In genomic region chr16:84566580-84567244, GRCh38 we compare ENCODE assay signal across 21 cellular contexts. TPM values are rescaled to one million over a fixed set of nuclear protein-coding genes. Genes with fewer than 3 reads are reported as not detected.
DNase-seq lines count a peak whose midpoint lies in the region; ATAC-seq and TF ChIP-seq lines count a peak whose summit lies in the region.
"Had no signal": no experiment of that assay in that cellular context is flagged by ENCODE, and none has a peak within 500 bp of the region (broad histone marks: within the 10 kb centered on the region; RNA-seq: fewer than 3 reads in every experiment).

No MANE protein-coding gene starts in this region.

- H3K9ac ChIP-seq in HUES48 (ENCODE audit: low read depth, low read length): no peak overlapping the region
- H3K9ac ChIP-seq in neuronal stem cell (ENCODE audit: low read depth, low read length, poor library complexity): no peak overlapping the region

- no peak overlapping the region for H3K4me2 ChIP-seq in neuronal stem cell (ENCODE audit: insufficient read depth, low read length, poor library complexity, severe bottlenecking)

- no CpG with 5 or more reads among the region's 20 CpGs for WGBS in neuronal stem cell (ENCODE audit: extremely low coverage in 2 of 2, insufficient read length in 2 of 2, insufficient replicate concordance in 1 of 2), 2 donors

- no peak overlapping the region for H2BK12ac ChIP-seq in neuronal stem cell (ENCODE audit: low read length)

- no peak overlapping the region for H4K8ac ChIP-seq in neuronal stem cell (ENCODE audit: low read depth, low read length)

- H2BK15ac ChIP-seq in neuronal stem cell (ENCODE audit: low read length): no peak overlapping the region

- no peak for ATAC-seq in effector memory CD8-positive, alpha-beta T cell (replicated peaks)
- ATAC-seq in CD8-positive, alpha-beta T cell: no peak
- ATAC-seq: sciatic nerve had no signal

- H3K4me3 Mint-ChIP-seq in CD8-positive, alpha-beta memory T cell: no peak overlapping the region
- H3K4me3 Mint-ChIP-seq in effector memory CD8-positive, alpha-beta T cell: no peak overlapping the region
- no peak overlapping the region for H3K4me3 Mint-ChIP-seq in CD8-positive, alpha-beta T cell
- no peak overlapping the region for H3K4me3 Mint-ChIP-seq in MCF 10A (ENCODE audit: unreplicated experiment)
- H3K4me3 Mint-ChIP-seq: stimulated activated naive CD8-positive, alpha-beta T cell treated with anti-CD3 and anti-CD28 coated beads, Interleukin-15, Interleukin-2, amounts not matched to agents 100 ng/mL and 50 ng/mL, for 24 hours had no signal

- no peak overlapping the region for H2AK5ac ChIP-seq in neuronal stem cell (ENCODE audit: low read depth, low read length)

- POLR2A ChIA-PET in CD8-positive, alpha-beta memory T cell (lab: Charles Lee): no interaction called here
- POLR2A ChIA-PET in CD8-positive, alpha-beta T cell (lab: Charles Lee): interaction anchor here (1.0 to 1.3 kb wide), 2 partner anchors 10 to 19 kb away, joined by 3 read pairs; no protein-coding TSS in a partner anchor
- POLR2A ChIA-PET in MCF 10A (lab: Yijun Ruan, JAX) (no interaction called here), RWPE1 (lab: Yijun Ruan, JAX; ENCODE audit: low non-redundant PET) (no interaction called here)

- DNase-seq in CD8-positive, alpha-beta memory T cell: no peak
- no peak for DNase-seq in effector memory CD8-positive, alpha-beta T cell
- DNase-seq in neuronal stem cell (ENCODE audit: low spot score): no peak
- DNase-seq in CD8-positive, alpha-beta T cell: no peak
- DNase-seq in MCF 10A (ENCODE audit: unreplicated experiment): no peak
- no peak for DNase-seq in RWPE1 (ENCODE audit: low spot score)
- DNase-seq: activated CD8-positive, alpha-beta memory T cell treated with anti-CD3 and anti-CD28 coated beads for 24 hours; cerebellar nuclear complex; DMS 273 treated with DMSO at 0.1 percent for 48 hours; effector CD4-positive, alpha-beta T cell; left ventricle myocardium inferior; NCI-H2107; NCI-H526; ovary; SHP77; transverse colon; WERI-Rb-1 had no signal

- H3K9me3 ChIP-seq in CD8-positive, alpha-beta memory T cell (ENCODE audit: low read length): no peaks in the 10 kb centered on the region
- H3K9me3 ChIP-seq in HUES48 (ENCODE audit: control insufficient read depth, insufficient read depth, low read length) (no peaks in the 10 kb centered on the region), neuronal stem cell (replicated peaks in 1 of 2; ENCODE audit: control insufficient read depth in 2 of 2, insufficient read depth in 1 of 2, low read depth in 1 of 2, low read length in 2 of 2) (peaks cover 7 to 24% of the 10 kb centered on the region in 2 donors)
- H3K9me3 ChIP-seq in CD8-positive, alpha-beta T cell (ENCODE audit: low read length): no peaks in the 10 kb centered on the region
- H3K9me3 ChIP-seq: ovary had no signal

- peaks cover 21 to 52% (median 48%) of the 10 kb centered on the region in 3 donors for H3K4me1 Mint-ChIP-seq in CD8-positive, alpha-beta memory T cell
- peaks cover 9 to 15% of the 10 kb centered on the region in 2 donors for H3K4me1 Mint-ChIP-seq in effector memory CD8-positive, alpha-beta T cell (ENCODE audit: low read depth in 2 of 2)
- H3K4me1 Mint-ChIP-seq in CD8-positive, alpha-beta T cell (ENCODE audit: low read depth): peaks cover 26% of the 10 kb centered on the region
- H3K4me1 Mint-ChIP-seq in MCF 10A (ENCODE audit: insufficient read depth, unreplicated experiment): no peaks in the 10 kb centered on the region

- CTCF ChIA-PET in CD8-positive, alpha-beta memory T cell (lab: Charles Lee): interaction anchor here (1.3 to 4.8 kb wide), 2 partner anchors 12 to 59 kb away, joined by 4 to 20 read pairs; no protein-coding TSS in a partner anchor
- CTCF ChIA-PET in CD8-positive, alpha-beta T cell (lab: Charles Lee): interaction anchor here (0.9 to 1.5 kb wide), 3 partner anchors 18 to 159 kb away, joined by 3 read pairs; no protein-coding TSS in a partner anchor
- CTCF ChIA-PET in MCF 10A (lab: Yijun Ruan, JAX) (interaction anchor here (0.7 to 1.7 kb wide), 2 partner anchors 56 to 332 kb away, joined by 3 to 4 read pairs; no protein-coding TSS in a partner anchor), RWPE1 (lab: Yijun Ruan, JAX) (interaction anchor here (0.6 kb wide), 1 partner anchor 176 kb away, joined by 6 read pairs; no protein-coding TSS in a partner anchor)

- peak overlapping the region in 5 of 8 donors; percentile 40 to 70 (median 58) for H3K27ac Mint-ChIP-seq in CD8-positive, alpha-beta memory T cell
- H3K27ac Mint-ChIP-seq in effector memory CD8-positive, alpha-beta T cell: peak overlapping the region; percentile 5 to 46
- no peak overlapping the region for H3K27ac Mint-ChIP-seq in CD8-positive, alpha-beta T cell
- no peak overlapping the region for H3K27ac Mint-ChIP-seq in MCF 10A (ENCODE audit: low read depth, unreplicated experiment)

- intact Hi-C loops in CD8-positive, alpha-beta T cell (cut with DNase I, micrococcal nuclease): no loop called here
- intact Hi-C loops in MCF 10A (cut with micrococcal nuclease): no loop called here

- H4K91ac ChIP-seq in neuronal stem cell (ENCODE audit: low read depth, low read length, poor library complexity): no peak overlapping the region

- no peaks in the 10 kb centered on the region for H3K27me3 ChIP-seq in CD8-positive, alpha-beta memory T cell (ENCODE audit: insufficient read depth, low read length, poor library complexity, severe bottlenecking)
- H3K27me3 ChIP-seq in HUES48 (ENCODE audit: control insufficient read depth, insufficient read depth, low read length): no peaks in the 10 kb centered on the region
- no peaks in the 10 kb centered on the region for H3K27me3 ChIP-seq in neuronal stem cell (ENCODE audit: control insufficient read depth in 3 of 3, insufficient read depth in 3 of 3, low read depth in 1 of 3, low read length in 3 of 3)
- H3K27me3 ChIP-seq in CD8-positive, alpha-beta T cell (ENCODE audit: insufficient read depth, low read length): no peaks in the 10 kb centered on the region
- H3K27me3 ChIP-seq: esophagus muscularis mucosa, ovary, transverse colon had no signal

- no peaks in the 10 kb centered on the region for H3K4me1 ChIP-seq in CD8-positive, alpha-beta memory T cell (ENCODE audit: insufficient read depth, low read length)
- H3K4me1 ChIP-seq in HUES48 (ENCODE audit: control insufficient read depth, insufficient read depth, low read length) (peaks cover 16% of the 10 kb centered on the region), neuronal stem cell (ENCODE audit: control insufficient read depth in 2 of 2, insufficient read depth in 1 of 2, low read depth in 1 of 2, low read length in 2 of 2) (peaks cover 3 to 7% of the 10 kb centered on the region in 2 donors)
- no peaks in the 10 kb centered on the region for H3K4me1 ChIP-seq in CD8-positive, alpha-beta T cell (ENCODE audit: insufficient read depth, low read length)
- H3K4me1 ChIP-seq: esophagus muscularis mucosa had no signal

- H3K4ac ChIP-seq in neuronal stem cell (ENCODE audit: low read length): no peak overlapping the region

- peak overlapping the region; percentile 15 for H3K18ac ChIP-seq in neuronal stem cell (ENCODE audit: low read length)

- H3K23ac ChIP-seq in neuronal stem cell (ENCODE audit: low read depth, low read length, poor library complexity): no peak overlapping the region

- H3K4me3 ChIP-seq in CD8-positive, alpha-beta memory T cell (ENCODE audit: low read length): no peak overlapping the region
- no peak overlapping the region for H3K4me3 ChIP-seq in HUES48 (ENCODE audit: low read depth, low read length)
- H3K4me3 ChIP-seq in neuronal stem cell (ENCODE audit: low read length in 2 of 2): no peak overlapping the region
- no peak overlapping the region for H3K4me3 ChIP-seq in CD8-positive, alpha-beta T cell (ENCODE audit: low read depth, low read length)
- H3K4me3 ChIP-seq: esophagus muscularis mucosa, left ventricle myocardium inferior, ovary, transverse colon had no signal

- no peak overlapping the region for H3K27ac ChIP-seq in CD8-positive, alpha-beta memory T cell (ENCODE audit: low read depth, low read length)
- H3K27ac ChIP-seq in HUES48 (ENCODE audit: low read depth, low read length) (peak overlapping the region; percentile 63), neuronal stem cell (replicated peaks; ENCODE audit: low read length) (no peak overlapping the region), RWPE1 (no peak overlapping the region)
- H3K27ac ChIP-seq in CD8-positive, alpha-beta T cell (ENCODE audit: low read depth, low read length): no peak overlapping the region
- H3K27ac ChIP-seq: esophagus muscularis mucosa, left ventricle myocardium inferior, ovary, WERI-Rb-1 had no signal

- no peak overlapping the region for H3K14ac ChIP-seq in neuronal stem cell (ENCODE audit: low read length)

- H3K27me3 Mint-ChIP-seq in CD8-positive, alpha-beta memory T cell: peaks cover 0 to 2% of the 10 kb centered on the region in 2 donors
- H3K27me3 Mint-ChIP-seq in effector memory CD8-positive, alpha-beta T cell: no peaks in the 10 kb centered on the region
- H3K27me3 Mint-ChIP-seq in CD8-positive, alpha-beta T cell (ENCODE audit: low read depth): no peaks in the 10 kb centered on the region
- H3K27me3 Mint-ChIP-seq in MCF 10A (ENCODE audit: insufficient read depth, unreplicated experiment): no peaks in the 10 kb centered on the region
- H3K27me3 Mint-ChIP-seq: stimulated activated naive CD8-positive, alpha-beta T cell treated with anti-CD3 and anti-CD28 coated beads, Interleukin-15, Interleukin-2, amounts not matched to agents 100 ng/mL and 50 ng/mL, for 24 hours had no signal

- H2BK5ac ChIP-seq in neuronal stem cell (ENCODE audit: low read length): no peak overlapping the region

- no peak overlapping the region for H2AFZ ChIP-seq in neuronal stem cell (ENCODE audit: low read length)

- BruUV-seq in MCF 10A (replicated peaks; lab: Mats Ljungman, UMichigan): no TSS peak

- no peak for TF ChIP-seq CTCF in CD8-positive, alpha-beta T cell (IDR thresholded peaks at IDR 0.05)
- TF ChIP-seq CTCF in MCF 10A (IDR thresholded peaks at IDR 0.05; ENCODE audit: unreplicated experiment) (no peak), RWPE1 (conservative IDR thresholded peaks at IDR 0.05; ENCODE audit: low read depth) (no peak)

- peaks cover 33% of the 10 kb centered on the region for H3K36me3 ChIP-seq in CD8-positive, alpha-beta memory T cell (ENCODE audit: insufficient read depth, low read length)
- H3K36me3 ChIP-seq in HUES48 (ENCODE audit: control insufficient read depth, insufficient read depth, low read length) (peaks cover 13% of the 10 kb centered on the region), neuronal stem cell (replicated peaks in 1 of 2; ENCODE audit: control insufficient read depth in 2 of 2, insufficient read depth in 2 of 2, low read length in 2 of 2) (peaks cover 26 to 100% of the 10 kb centered on the region in 2 donors)
- H3K36me3 ChIP-seq in CD8-positive, alpha-beta T cell (ENCODE audit: insufficient read depth, low read length): peaks cover 28% of the 10 kb centered on the region
- H3K36me3 ChIP-seq: left ventricle myocardium inferior, ovary, transverse colon, WERI-Rb-1 had no signal

- H3K79me1 ChIP-seq in neuronal stem cell (ENCODE audit: low read depth, low read length): peaks cover 6% of the 10 kb centered on the region

- H3K36me3 Mint-ChIP-seq in CD8-positive, alpha-beta memory T cell: peaks cover 25 to 85% (median 26%) of the 10 kb centered on the region in 3 donors
- H3K36me3 Mint-ChIP-seq in effector memory CD8-positive, alpha-beta T cell (ENCODE audit: insufficient read depth): peaks cover 42% of the 10 kb centered on the region
- peaks cover 80% of the 10 kb centered on the region for H3K36me3 Mint-ChIP-seq in CD8-positive, alpha-beta T cell
- H3K36me3 Mint-ChIP-seq in MCF 10A (ENCODE audit: insufficient read depth, unreplicated experiment): peaks cover 39% of the 10 kb centered on the region

- H2BK120ac ChIP-seq in neuronal stem cell (ENCODE audit: low read depth, low read length): no peak overlapping the region

- H3K9me3 Mint-ChIP-seq in CD8-positive, alpha-beta memory T cell: peaks cover 0 to 7% (median 5%) of the 10 kb centered on the region in 5 donors
- no peaks in the 10 kb centered on the region for H3K9me3 Mint-ChIP-seq in effector memory CD8-positive, alpha-beta T cell
- peaks cover 8% of the 10 kb centered on the region for H3K9me3 Mint-ChIP-seq in CD8-positive, alpha-beta T cell
- peaks cover 6% of the 10 kb centered on the region for H3K9me3 Mint-ChIP-seq in MCF 10A (ENCODE audit: unreplicated experiment)
- H3K9me3 Mint-ChIP-seq: stimulated activated naive CD8-positive, alpha-beta T cell treated with anti-CD3 and anti-CD28 coated beads, Interleukin-15, Interleukin-2, amounts not matched to agents 100 ng/mL and 50 ng/mL, for 24 hours had no signal

RNA-seq across cellular contexts. Expression of gene COTL1, which starts 51.2 kb away (rescaled TPM):
- total RNA-seq in CD8-positive, alpha-beta memory T cell: 100 to 1,000 TPM; 373 to 388 TPM
- polyA plus RNA-seq in CD8-positive, alpha-beta memory T cell: 653 TPM
- 222 TPM for polyA plus RNA-seq in neuronal stem cell (2013, experiment 1 of 2)
- polyA plus RNA-seq in neuronal stem cell (2013, experiment 2 of 2): 221 TPM
- 100 to 1,000 TPM; 194 to 199 TPM for total RNA-seq in CD8-positive, alpha-beta T cell
- 151 and 269 TPM in 2 replicates for total RNA-seq in MCF 10A (2022)

Comparison
In these comparisons a context has a peak if more than half of its experiments do, and no peak if none do; other contexts are left out.
1. H3K27ac Mint-ChIP-seq: peak in CD8-positive, alpha-beta memory T cell (5 of 8) and effector memory CD8-positive, alpha-beta T cell (2 of 2); none in CD8-positive, alpha-beta T cell (single experiment) and MCF 10A (single experiment).